8 cellular contexts compared by ENCODE assay signal in the genomic region with DNA sequence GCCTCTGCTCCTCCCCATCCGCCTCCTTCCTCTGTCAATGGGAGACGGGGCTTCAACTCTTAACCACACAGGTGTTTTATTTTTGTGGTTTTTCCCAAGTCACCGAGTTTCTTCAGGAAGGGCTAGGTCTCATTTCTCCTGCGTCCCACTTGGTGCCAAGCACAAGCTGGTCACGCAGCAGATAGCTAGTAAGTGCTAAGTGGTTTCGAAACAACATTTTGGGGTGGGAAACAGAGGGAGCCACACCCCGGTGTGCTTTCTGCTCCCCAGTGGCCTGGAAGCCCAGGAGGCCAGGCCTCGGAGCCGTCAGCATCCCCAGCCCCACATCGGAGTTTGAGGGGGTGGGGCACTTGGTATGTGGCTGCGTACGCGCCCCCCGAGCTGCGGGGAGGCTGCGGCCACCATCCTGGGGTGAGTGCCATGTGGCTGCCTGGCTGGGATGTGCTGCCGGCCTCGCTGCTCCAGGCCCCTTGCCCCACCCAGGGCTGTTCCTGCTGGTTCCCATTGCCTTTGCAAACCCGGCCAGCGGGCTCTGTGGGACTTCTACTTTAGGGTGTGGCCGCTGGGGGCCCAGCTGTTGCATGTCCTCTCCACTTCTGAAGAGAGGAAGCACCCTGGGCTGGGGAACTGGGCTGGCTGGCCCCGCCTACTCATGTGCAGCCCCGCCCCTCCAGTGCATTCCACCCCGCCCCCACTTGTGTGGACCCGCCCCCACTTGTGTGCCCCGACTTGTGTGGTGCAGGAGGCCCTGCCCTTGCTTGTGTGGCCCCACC. TPM values are rescaled to one million over a fixed set of nuclear protein-coding genes. Genes with fewer than 3 reads are reported as not detected.
DNase-seq lines count a peak whose midpoint lies in the region; ATAC-seq, FAIRE-seq and TF ChIP-seq lines count a peak whose summit lies in the region.

No MANE protein-coding gene starts in this region.

- DNase-seq in HCT116 (ENCODE audit: low read depth, low spot score) (no peak), SJCRH30 (peak; percentile 97), erythroblast (lab: John Stamatoyannopoulos, UW) (peak; percentile 87 to 88), spleen (peak; percentile 83), NCI-H1092 treated with DMSO at 0.1 percent for 48 hours (lab: John Stamatoyannopoulos, UW) (no peak), HTR-8/SVneo (ENCODE audit: insufficient read length, low spot score) (no peak)
- DNase-seq in activated T-helper 1 cell treated with anti-CD3 and anti-CD28 coated beads, Interleukin-12 subunit alpha, Interleukin-12 subunit beta, Interleukin-2, Interleukin-4 antibody, amounts not matched to agents 30 ng/mL and 10 ng/mL and 1 ng/mL, durations not matched to agents 14 hours and 24 hours and 36 hours (ENCODE audit: low spot score), result no peak

- peak overlapping the region; percentile 40 for H3K9ac ChIP-seq in HCT116 (ENCODE audit: low read length)

- peaks cover 9% of the 10 kb centered on the region for H3K4me1 Mint-ChIP-seq in activated T-helper 1 cell treated with anti-CD3 and anti-CD28 coated beads, Interleukin-12 subunit alpha, Interleukin-12 subunit beta, Interleukin-2, Interleukin-4 antibody, amounts not matched to agents 30 ng/mL and 10 ng/mL and 1 ng/mL, durations not matched to agents 14 hours and 24 hours and 36 hours (ENCODE audit: low read depth)

- ATAC-seq in HCT116 (peak; percentile 43), HG02870 (IDR thresholded peaks at IDR 0.05; ENCODE audit: unreplicated experiment) (no peak)

- 58 to 78% (median 64%) methylated on average over 16 to 26 of the region's 26 CpGs for WGBS in spleen, 5 donors

- FAIRE-seq in HTR-8/SVneo (lab: Jason Lieb, UNC), result no peak

- no peaks in the 10 kb centered on the region for H3K36me3 Mint-ChIP-seq in activated T-helper 1 cell treated with anti-CD3 and anti-CD28 coated beads, Interleukin-12 subunit alpha, Interleukin-12 subunit beta, Interleukin-2, Interleukin-4 antibody, amounts not matched to agents 30 ng/mL and 10 ng/mL and 1 ng/mL, durations not matched to agents 14 hours and 24 hours and 36 hours (ENCODE audit: low read depth)

- H3K27ac ChIP-seq in HCT116 (ENCODE audit: low read depth, low read length) (peak overlapping the region; percentile 49; the same call in 1 of the 2 replicates), SJCRH30 (peak overlapping the region; percentile 20; the same call in 1 of the 2 replicates), spleen (peak overlapping the region in 1 of 8 donors; percentile 58)

- TF ChIP-seq POLR2A in HCT116 (IDR thresholded peaks at IDR 0.05; ENCODE audit: borderline replicate concordance, extremely low read depth, insufficient read depth, insufficient read length), result no peak
- no peak for TF ChIP-seq POLR2A in erythroblast (IDR thresholded peaks at IDR 0.05; ENCODE audit: low read length)
- no peak for TF ChIP-seq POLR2A in spleen (IDR thresholded peaks at IDR 0.05)

- peaks cover 7% of the 10 kb centered on the region; the same call in 1 of the 2 replicates for H3K79me2 ChIP-seq in HCT116 (ENCODE audit: insufficient read depth, low read length)

- no peaks in the 10 kb centered on the region for H3K9me3 ChIP-seq in HCT116 (ENCODE audit: control insufficient read depth in 1 of 2, insufficient read depth in 1 of 2, low read depth in 1 of 2, low read length in 2 of 2)
- no peaks in the 10 kb centered on the region for H3K9me3 ChIP-seq in SJCRH30 (replicated peaks)
- H3K9me3 ChIP-seq in spleen, result no peaks in the 10 kb centered on the region

- CTCF ChIA-PET in HCT116 (lab: Charles Lee), result no interaction called here

- H3K36me3 ChIP-seq in HCT116 (ENCODE audit: control insufficient read depth in 1 of 2, insufficient read depth in 2 of 2, low read length in 2 of 2), result peaks cover 9 to 34% of the 10 kb centered on the region in 2 experiments; a peak in 2 of 4 replicates
- H3K36me3 ChIP-seq in SJCRH30, result no peaks in the 10 kb centered on the region; the same call in 1 of the 2 replicates
- peaks cover 0 to 35% (median 4%) of the 10 kb centered on the region in 6 donors for H3K36me3 ChIP-seq in spleen

- H3K4me1 ChIP-seq in HCT116 (ENCODE audit: control insufficient read depth in 1 of 2, insufficient read depth in 2 of 2, low read length in 2 of 2) (peaks cover 47 to 65% of the 10 kb centered on the region in 2 experiments), SJCRH30 (peaks cover 29% of the 10 kb centered on the region), spleen (peaks cover 0 to 32% (median 11%) of the 10 kb centered on the region in 6 donors)

- peaks cover 6% of the 10 kb centered on the region for H3K27me3 Mint-ChIP-seq in activated T-helper 1 cell treated with anti-CD3 and anti-CD28 coated beads, Interleukin-12 subunit alpha, Interleukin-12 subunit beta, Interleukin-2, Interleukin-4 antibody, amounts not matched to agents 30 ng/mL and 10 ng/mL and 1 ng/mL, durations not matched to agents 14 hours and 24 hours and 36 hours (ENCODE audit: insufficient read depth)

- H3K27ac Mint-ChIP-seq in activated T-helper 1 cell treated with anti-CD3 and anti-CD28 coated beads, Interleukin-12 subunit alpha, Interleukin-12 subunit beta, Interleukin-2, Interleukin-4 antibody, amounts not matched to agents 30 ng/mL and 10 ng/mL and 1 ng/mL, durations not matched to agents 14 hours and 24 hours and 36 hours, result no peak overlapping the region

- H3K4me3 Mint-ChIP-seq in activated T-helper 1 cell treated with anti-CD3 and anti-CD28 coated beads, Interleukin-12 subunit alpha, Interleukin-12 subunit beta, Interleukin-2, Interleukin-4 antibody, amounts not matched to agents 30 ng/mL and 10 ng/mL and 1 ng/mL, durations not matched to agents 14 hours and 24 hours and 36 hours, result no peak overlapping the region

- H2AFZ ChIP-seq in HCT116 (ENCODE audit: low read depth, low read length, poor library complexity, severe bottlenecking), result no peak overlapping the region

- H3K27me3 ChIP-seq in HCT116 (ENCODE audit: insufficient read depth, low read length), result no peaks in the 10 kb centered on the region
- H3K27me3 ChIP-seq in SJCRH30, result no peaks in the 10 kb centered on the region
- peaks cover 0 to 9% (median 0%) of the 10 kb centered on the region in 7 donors for H3K27me3 ChIP-seq in spleen (replicated peaks in 1 of 7)

- BruUV-seq in HCT116 (replicated peaks; lab: Mats Ljungman, UMichigan), result no TSS peak

- intact Hi-C loops in HCT116 (cut with micrococcal nuclease) (no loop called here), spleen (cut with DNase I; ENCODE audit: low total_unique reads) (loop anchor here (10.0 kb wide), 2 partner anchors 66 to 96 kb away; a partner anchor contains a TSS)
- intact Hi-C loops in activated T-helper 1 cell treated with anti-CD3 and anti-CD28 coated beads, Interleukin-12 subunit alpha, Interleukin-12 subunit beta, Interleukin-2, Interleukin-4 antibody, amounts not matched to agents 30 ng/mL and 10 ng/mL and 1 ng/mL, durations not matched to agents 14 hours and 24 hours and 36 hours (cut with micrococcal nuclease), result no loop called here

- no peak for TF ChIP-seq RAD21 in HCT116 (IDR thresholded peaks at IDR 0.05; ENCODE audit: low read depth)

- H3K4me2 ChIP-seq in HCT116 (ENCODE audit: low read length), result peak overlapping the region; percentile 45

- RAD21 ChIA-PET in HCT116 (lab: Charles Lee; ENCODE audit: low non-redundant PET in 1 of 2, low total read pairs in 2 of 2, uncharacterized antibody in 2 of 2, unreplicated experiment in 2 of 2), result interaction anchor here in 1 of 2 experiments (0.6 to 0.8 kb wide), 2 partner anchors 51 to 67 kb away, joined by 5 to 6 read pairs; no protein-coding TSS in a partner anchor

- H4K20me1 ChIP-seq in HCT116 (ENCODE audit: insufficient read depth), result no peaks in the 10 kb centered on the region

- H3K4me3 ChIP-seq in HCT116 (replicated peaks in 1 of 2; ENCODE audit: low read depth in 1 of 2, low read length in 2 of 2) (no peak overlapping the region), SJCRH30 (no peak overlapping the region), spleen (no peak overlapping the region)

- H3K9me3 Mint-ChIP-seq in activated T-helper 1 cell treated with anti-CD3 and anti-CD28 coated beads, Interleukin-12 subunit alpha, Interleukin-12 subunit beta, Interleukin-2, Interleukin-4 antibody, amounts not matched to agents 30 ng/mL and 10 ng/mL and 1 ng/mL, durations not matched to agents 14 hours and 24 hours and 36 hours, result no peaks in the 10 kb centered on the region

- H3K9me2 ChIP-seq in HCT116 (ENCODE audit: insufficient read depth), result no peaks in the 10 kb centered on the region

- TF ChIP-seq CTCF in HCT116 (IDR thresholded peaks at IDR 0.05 in 2 of 3, conservative IDR thresholded peaks at IDR 0.05 in 1 of 3; ENCODE audit: borderline replicate concordance in 1 of 3, insufficient read depth in 1 of 3, low read depth in 2 of 3, low read length in 2 of 3) (no peak), spleen (IDR thresholded peaks at IDR 0.05 in 8 of 11, conservative IDR thresholded peaks at IDR 0.05 in 3 of 11) (no peak)

- POLR2A ChIA-PET in HCT116 (lab: Charles Lee), result no interaction called here

TF ChIP-seq in HCT116, 20 proteins besides CTCF, POLR2A, EP300 and RAD21 (continues in another document):
- TF ChIP-seq SRF (IDR thresholded peaks at IDR 0.05; ENCODE audit: low read depth), result no peak
- no peak for TF ChIP-seq SIN3A (IDR thresholded peaks at IDR 0.05; ENCODE audit: low read depth)
- TF ChIP-seq, protein P1, sequence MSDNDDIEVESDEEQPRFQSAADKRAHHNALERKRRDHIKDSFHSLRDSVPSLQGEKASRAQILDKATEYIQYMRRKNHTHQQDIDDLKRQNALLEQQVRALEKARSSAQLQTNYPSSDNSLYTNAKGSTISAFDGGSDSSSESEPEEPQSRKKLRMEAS (IDR thresholded peaks at IDR 0.05), result no peak
- no peak for TF ChIP-seq CBX3 (IDR thresholded peaks at IDR 0.05; ENCODE audit: low read depth)

RNA-seq across cellular contexts. Expression of a gene that starts 55.6 kb away (rescaled TPM):
- total RNA-seq in HCT116 (2021; ENCODE audit: unreplicated experiment), result 105 TPM
- polyA plus RNA-seq in HCT116 (2012), result 93.4 and 95.1 TPM in 2 replicates
- total RNA-seq in SJCRH30 (2014; rRNA removed; shearing (Covaris generic)), result 22.1 and 26.0 TPM in 2 replicates
- 10 to 100 TPM; 12.7 to 33.2 (median 23.4) TPM for total RNA-seq in spleen
- polyA plus RNA-seq in spleen, result 10 to 100 TPM in 1 of 3 donors, 1 to 10 TPM in 2; 2.8 to 11.8 (median 4.4) TPM
- 4.3 and 5.8 TPM in 2 replicates for total RNA-seq in activated T-helper 1 cell treated with anti-CD3 and anti-CD28 coated beads, Interleukin-12 subunit alpha, Interleukin-12 subunit beta, Interleukin-2, Interleukin-4 antibody, amounts not matched to agents 30 ng/mL and 10 ng/mL and 1 ng/mL, durations not matched to agents 14 hours and 24 hours and 36 hours

Comparison
In these comparisons a context has a peak if more than half of its experiments do, and no peak if none do; other contexts are left out.
1. DNase-seq: peak in SJCRH30 (2 of 2), erythroblast (2 of 2) and spleen (single experiment); none in HCT116 (single experiment), activated T-helper 1 cell treated with anti-CD3 and anti-CD28 coated beads, Interleukin-12 subunit alpha, Interleukin-12 subunit beta, Interleukin-2, Interleukin-4 antibody, amounts not matched to agents 30 ng/mL and 10 ng/mL and 1 ng/mL, durations not matched to agents 14 hours and 24 hours and 36 hours (single experiment), NCI-H1092 treated with DMSO at 0.1 percent for 48 hours (single experiment) and HTR-8/SVneo (single experiment).